Comparison of ENCODE assay signal across 15 cellular contexts in the genomic region with DNA sequence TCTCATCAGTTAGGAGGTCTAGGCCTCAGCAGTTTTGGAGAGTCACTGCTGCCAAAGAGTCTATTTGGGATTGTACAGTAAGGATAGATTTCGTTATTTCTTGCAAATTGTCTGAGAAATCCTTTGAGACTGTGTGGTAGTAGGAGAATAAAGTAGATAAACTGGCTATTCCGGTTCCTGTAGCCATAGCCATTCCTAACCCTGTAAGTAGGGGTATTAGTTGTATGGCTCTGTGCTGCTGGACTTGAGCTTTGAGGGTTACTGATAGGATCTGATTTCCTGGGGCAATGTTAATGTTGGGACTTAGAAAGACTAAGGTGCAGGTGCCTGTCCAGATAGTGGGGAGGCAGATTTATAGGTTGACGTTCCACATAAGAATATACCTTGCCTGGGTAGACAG. TPM values are rescaled to one million over a fixed set of nuclear protein-coding genes. Genes with fewer than 3 reads are reported as not detected.
DNase-seq lines count a peak whose midpoint lies in the region; TF ChIP-seq lines count a peak whose summit lies in the region.
"Had no signal": no experiment of that assay in that cellular context is flagged by ENCODE, and none has a peak within 500 bp of the region (broad histone marks: within the 10 kb centered on the region; RNA-seq: fewer than 3 reads in every experiment).

No MANE protein-coding gene starts in this region.

- H3K9me3 Mint-ChIP-seq in MCF 10A (ENCODE audit: unreplicated experiment), result no peaks in the 10 kb centered on the region
- H3K9me3 Mint-ChIP-seq: CD8-positive, alpha-beta memory T cell had no signal

- no peak overlapping the region for H3K4me3 ChIP-seq in breast epithelium
- H3K4me3 ChIP-seq: BLaER1, GM12878, GM23248 had no signal

- no peak for DNase-seq in breast epithelium (ENCODE audit: low spot score in 2 of 2)
- DNase-seq in MCF 10A (ENCODE audit: unreplicated experiment), result no peak
- peak; percentile 6 for DNase-seq in NCI-H748 treated with DMSO at 0.1 percent for 48 hours (lab: John Stamatoyannopoulos, UW)
- peak; percentile 25 for DNase-seq in left kidney (ENCODE audit: low read depth, low spot score)
- no peak for DNase-seq in HK-2 (ENCODE audit: unreplicated experiment)
- DNase-seq in dedifferentiated amniotic fluid mesenchymal stem cell (ENCODE audit: extremely low spot score), result no peak
- DNase-seq in stimulated activated CD4-positive, alpha-beta T cell treated with anti-CD3 and anti-CD28 coated beads, Interleukin-1b, Interleukin-23, amount 100 ng/mL, for 48 hours, result no peak
- DNase-seq: 8988T; AML-193; Caco-2; CD8-positive, alpha-beta memory T cell; GM23248 had no signal

- no peaks in the 10 kb centered on the region for H3K4me1 ChIP-seq in breast epithelium
- H3K4me1 ChIP-seq: BLaER1, Caco-2 had no signal

- intact Hi-C loops in breast epithelium (cut with DNase I; ENCODE audit: low total_unique reads) (no loop called here), MCF 10A (cut with micrococcal nuclease) (no loop called here)

- CTCF ChIA-PET in MCF 10A (lab: Yijun Ruan, JAX), result interaction anchor here (1.1 kb wide), 1 partner anchor 9 kb away, joined by 4 read pairs; no protein-coding TSS in a partner anchor

- no peaks in the 10 kb centered on the region for H3K27me3 ChIP-seq in breast epithelium
- H3K27me3 ChIP-seq: BLaER1 had no signal

- BruUV-seq in MCF 10A (replicated peaks; lab: Mats Ljungman, UMichigan), result no TSS peak

- no peak for TF ChIP-seq POLR2A in breast epithelium (IDR thresholded peaks at IDR 0.05)

- no peaks in the 10 kb centered on the region for H3K4me1 Mint-ChIP-seq in MCF 10A (ENCODE audit: insufficient read depth, unreplicated experiment)
- H3K4me1 Mint-ChIP-seq: CD8-positive, alpha-beta memory T cell had no signal

- H3K9me3 ChIP-seq in breast epithelium, result no peaks in the 10 kb centered on the region
- H3K9me3 ChIP-seq: BLaER1, Caco-2 had no signal

- H3K36me3 Mint-ChIP-seq in MCF 10A (ENCODE audit: insufficient read depth, unreplicated experiment), result no peaks in the 10 kb centered on the region
- H3K36me3 Mint-ChIP-seq: CD8-positive, alpha-beta memory T cell had no signal

- POLR2A ChIA-PET in MCF 10A (lab: Yijun Ruan, JAX), result no interaction called here

- H3K27ac Mint-ChIP-seq in MCF 10A (ENCODE audit: low read depth, unreplicated experiment), result no peak overlapping the region

- no peaks in the 10 kb centered on the region for H3K36me3 ChIP-seq in breast epithelium
- H3K36me3 ChIP-seq: BLaER1 had no signal

- H3K4me3 Mint-ChIP-seq in MCF 10A (ENCODE audit: unreplicated experiment), result no peak overlapping the region
- H3K4me3 Mint-ChIP-seq: CD8-positive, alpha-beta memory T cell had no signal

- TF ChIP-seq CTCF in breast epithelium (IDR thresholded peaks at IDR 0.05) (no peak), MCF 10A (IDR thresholded peaks at IDR 0.05; ENCODE audit: unreplicated experiment) (no peak)

- H3K27ac ChIP-seq in breast epithelium, result peak overlapping the region; percentile 33 to 71
- H3K27ac ChIP-seq: BLaER1, GM23248, HL-60 had no signal

- H3K27me3 Mint-ChIP-seq in MCF 10A (ENCODE audit: insufficient read depth, unreplicated experiment), result no peaks in the 10 kb centered on the region

RNA-seq across cellular contexts. Expression of gene ZNF138, which starts 36.1 kb away (rescaled TPM):
- total RNA-seq in breast epithelium (10 to 100 TPM; 10.6 to 40.8 (median 31.1) TPM), MCF 10A (2022) (3.3 and 5.4 TPM in 2 replicates)

Comparison
In these comparisons a context has a peak if more than half of its experiments do, and no peak if none do; other contexts are left out.
1. DNase-seq: peak in NCI-H748 treated with DMSO at 0.1 percent for 48 hours (single experiment) and left kidney (single experiment); none in breast epithelium (0 of 2), MCF 10A (single experiment), HK-2 (single experiment), dedifferentiated amniotic fluid mesenchymal stem cell (single experiment) and stimulated activated CD4-positive, alpha-beta T cell treated with anti-CD3 and anti-CD28 coated beads, Interleukin-1b, Interleukin-23, amount 100 ng/mL, for 48 hours (single experiment).